8 cellular contexts compared by ENCODE assay signal in genomic region chr10:100999742-101000601, GRCh38. TPM values are rescaled to one million over a fixed set of nuclear protein-coding genes. Genes with fewer than 3 reads are reported as not detected.
DNase-seq lines count a peak whose midpoint lies in the region; ATAC-seq and TF ChIP-seq lines count a peak whose summit lies in the region.

Gene LZTS2, plus strand, starts transcription at chr10:100999808. Its CDS starts 2,731 bp downstream, at chr10:101002539.

- DNase-seq in activated T-cell treated with anti-CD3 and anti-CD28 coated beads, Interleukin-2, amount 50 U/mL, for 4 hours, result no peak
- no peak for DNase-seq in activated T-cell treated with anti-CD3 and anti-CD28 coated beads, Interleukin-2, amount 50 U/mL, for 48 hours
- DNase-seq in T-helper 17 cell, result no peak
- DNase-seq in fibroblast of lung (ENCODE audit: low read depth in 2 of 2), result peak in 1 of 2 donors; percentile 30
- DNase-seq in naive thymus-derived CD8-positive, alpha-beta T cell, result peak in 1 of 10 donors; percentile 54
- no peak for DNase-seq in SW 1271 (lab: John Stamatoyannopoulos, UW)
- DNase-seq in stimulated activated naive CD4-positive, alpha-beta T cell treated with Interleukin-2 at 50 U/mL for 16 hours (lab: John Stamatoyannopoulos, UW), result no peak

- no peaks in the 10 kb centered on the region for H3K9me3 ChIP-seq in T-helper 17 cell (ENCODE audit: control insufficient read depth, low read length, poor library complexity, severe bottlenecking)
- H3K9me3 ChIP-seq in fibroblast of lung (ENCODE audit: control insufficient read depth, insufficient read depth, low read depth, low read length), result no peaks in the 10 kb centered on the region

- peaks cover 27% of the 10 kb centered on the region for H3K4me1 ChIP-seq in fibroblast of lung (ENCODE audit: control insufficient read depth, extremely low read depth, insufficient read depth, low read length)

- H3K4me3 ChIP-seq in fibroblast of lung (replicated peaks in 1 of 4; ENCODE audit: control extremely low read depth in 1 of 4, insufficient read depth in 1 of 4, low read depth in 3 of 4, low read length in 4 of 4), result peak within 1 kb of the TSS; percentile 85 to 98 (median 89)

- peak within 1 kb of the TSS; percentile 99 for H3K4me2 ChIP-seq in fibroblast of lung (ENCODE audit: extremely low read depth, insufficient read depth, low read length)

- no peaks in the 10 kb centered on the region for H3K9me3 Mint-ChIP-seq in activated T-cell treated with anti-CD3 and anti-CD28 coated beads, Interleukin-2, amount 50 U/mL, for 4 hours
- H3K9me3 Mint-ChIP-seq in naive thymus-derived CD8-positive, alpha-beta T cell, result no peaks in the 10 kb centered on the region

- H3K36me3 Mint-ChIP-seq in activated T-cell treated with anti-CD3 and anti-CD28 coated beads, Interleukin-2, amount 50 U/mL, for 4 hours (ENCODE audit: insufficient read depth), result peaks cover 2% of the 10 kb centered on the region
- peaks cover 7% of the 10 kb centered on the region for H3K36me3 Mint-ChIP-seq in T-helper 17 cell (ENCODE audit: low read depth)
- H3K36me3 Mint-ChIP-seq in naive thymus-derived CD8-positive, alpha-beta T cell, result peaks cover 0 to 2% (median 0%) of the 10 kb centered on the region in 3 donors

- H3K27ac Mint-ChIP-seq in T-helper 17 cell, result peak within 1 kb of the TSS; percentile 95
- peak within 1 kb of the TSS; percentile 87 to 97 (median 93) for H3K27ac Mint-ChIP-seq in naive thymus-derived CD8-positive, alpha-beta T cell

- no peaks in the 10 kb centered on the region for H3K27me3 ChIP-seq in fibroblast of lung (ENCODE audit: control insufficient read depth, insufficient read depth, low read length)

- no peak for ATAC-seq in activated T-cell treated with anti-CD3 and anti-CD28 coated beads, Interleukin-2, amount 50 U/mL, for 4 hours
- ATAC-seq in T-helper 17 cell (no peak), HG02763 (IDR thresholded peaks at IDR 0.05; ENCODE audit: unreplicated experiment) (no peak)
- ATAC-seq in naive thymus-derived CD8-positive, alpha-beta T cell, result no peak

- peaks cover 46% of the 10 kb centered on the region for H3K79me2 ChIP-seq in fibroblast of lung (ENCODE audit: control insufficient read depth, insufficient read depth, low read length)

- peak within 1 kb of the TSS; percentile 87 for H3K4me3 Mint-ChIP-seq in activated T-cell treated with anti-CD3 and anti-CD28 coated beads, Interleukin-2, amount 50 U/mL, for 4 hours
- H3K4me3 Mint-ChIP-seq in T-helper 17 cell, result peak within 1 kb of the TSS; percentile 99
- peak within 1 kb of the TSS; percentile 81 to 95 (median 92) for H3K4me3 Mint-ChIP-seq in naive thymus-derived CD8-positive, alpha-beta T cell

- peaks cover 32% of the 10 kb centered on the region for H3K4me1 Mint-ChIP-seq in activated T-cell treated with anti-CD3 and anti-CD28 coated beads, Interleukin-2, amount 50 U/mL, for 4 hours (ENCODE audit: low read depth)
- H3K4me1 Mint-ChIP-seq in T-helper 17 cell, result peaks cover 26% of the 10 kb centered on the region
- peaks cover 21 to 33% (median 30%) of the 10 kb centered on the region in 4 donors for H3K4me1 Mint-ChIP-seq in naive thymus-derived CD8-positive, alpha-beta T cell

- H3K36me3 ChIP-seq in fibroblast of lung (ENCODE audit: control insufficient read depth, insufficient read depth, low read length), result peaks cover 23% of the 10 kb centered on the region

- peak within 1 kb of the TSS; percentile 2 for H2AFZ ChIP-seq in fibroblast of lung (ENCODE audit: low read length)

- peak within 1 kb of the TSS; percentile 99 for H3K27ac ChIP-seq in fibroblast of lung (ENCODE audit: insufficient read depth, low read length)

- peaks cover 2% of the 10 kb centered on the region for H4K20me1 ChIP-seq in fibroblast of lung (ENCODE audit: control insufficient read depth, extremely low read depth, insufficient read depth, low read length)

- H3K9ac ChIP-seq in fibroblast of lung (ENCODE audit: insufficient read depth, low read length), result peak within 1 kb of the TSS; percentile 95

- no peak for TF ChIP-seq CTCF in fibroblast of lung (conservative IDR thresholded peaks at IDR 0.05 in 1 of 2, IDR thresholded peaks at IDR 0.05 in 1 of 2; ENCODE audit: low read depth in 1 of 2, low read length in 2 of 2)

- POLR2A ChIA-PET in naive thymus-derived CD8-positive, alpha-beta T cell (lab: Charles Lee), result interaction anchor here (0.8 to 5.7 kb wide), 8 partner anchors 8 to 32 kb away, joined by 3 to 82 read pairs (median 4); partner anchors contain the start of genes MRPL43, PDZD7, SFXN3 and TWNK

- no peaks in the 10 kb centered on the region for H3K27me3 Mint-ChIP-seq in activated T-cell treated with anti-CD3 and anti-CD28 coated beads, Interleukin-2, amount 50 U/mL, for 4 hours (ENCODE audit: low read depth)
- H3K27me3 Mint-ChIP-seq in T-helper 17 cell, result no peaks in the 10 kb centered on the region
- H3K27me3 Mint-ChIP-seq in naive thymus-derived CD8-positive, alpha-beta T cell, result no peaks in the 10 kb centered on the region

RNA-seq across cellular contexts. Expression of gene LZTS2, which starts in this region (rescaled TPM):
- total RNA-seq in activated T-cell treated with anti-CD3 and anti-CD28 coated beads, Interleukin-2, amount 50 U/mL, for 4 hours, result 10 to 100 TPM in 1 of 3 donors, 1 to 10 TPM in 2; 9.3 to 10.2 (median 9.8) TPM
- total RNA-seq in T-helper 17 cell, result 10 to 100 TPM; 16.0 to 23.4 TPM
- 120 and 129 TPM in 2 replicates for total RNA-seq in fibroblast of lung
- 33.2 and 34.7 TPM in 2 replicates for polyA plus RNA-seq in fibroblast of lung
- polyA plus RNA-seq in fibroblast of lung (2012), result 71.7 and 81.3 TPM in 2 replicates
- polyA minus RNA-seq in fibroblast of lung (ENCODE audit: low replicate concordance), result 51.1 and 59.0 TPM in 2 replicates
- 10 to 100 TPM; 33.5 to 34.3 TPM for total RNA-seq in naive thymus-derived CD8-positive, alpha-beta T cell
- 10 to 100 TPM; 10.8 to 19.5 (median 13.1) TPM for polyA plus RNA-seq in naive thymus-derived CD8-positive, alpha-beta T cell
